ENCODE assay signal across 2 cellular contexts in the genomic region with DNA sequence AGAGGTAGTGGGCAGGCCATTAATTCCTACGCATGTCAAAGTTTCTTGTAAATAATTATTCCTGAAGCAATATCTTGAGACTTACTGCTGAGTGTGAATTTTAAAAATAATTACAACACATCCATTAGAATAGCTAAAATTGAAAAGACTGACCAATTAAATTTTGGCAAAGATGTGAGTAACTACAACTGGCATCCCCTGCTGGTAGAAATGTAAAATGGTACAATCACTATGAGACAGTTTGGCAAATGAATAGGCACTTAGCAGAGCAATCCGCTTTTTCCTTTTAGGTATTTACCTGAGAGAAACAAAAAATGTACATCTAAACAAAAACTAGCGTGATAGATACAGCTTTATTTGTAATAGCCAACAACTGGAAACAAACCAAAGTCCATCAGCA.
TF ChIP-seq lines count a peak whose summit lies in the region.

No MANE protein-coding gene starts in this region.

TF ChIP-seq in SK-N-SH, 30 proteins besides CTCF, POLR2A, EP300 and RAD21 (continued from another document):
- TF ChIP-seq RFX5 (IDR thresholded peaks at IDR 0.05; ENCODE audit: low read length): no peak
- TF ChIP-seq MEF2A (IDR thresholded peaks at IDR 0.05; ENCODE audit: borderline replicate concordance, low read depth): no peak
- TF ChIP-seq JUND (IDR thresholded peaks at IDR 0.05): no peak
- no peak for TF ChIP-seq RCOR1 (IDR thresholded peaks at IDR 0.05; ENCODE audit: low read length)
- TF ChIP-seq, protein P1, sequence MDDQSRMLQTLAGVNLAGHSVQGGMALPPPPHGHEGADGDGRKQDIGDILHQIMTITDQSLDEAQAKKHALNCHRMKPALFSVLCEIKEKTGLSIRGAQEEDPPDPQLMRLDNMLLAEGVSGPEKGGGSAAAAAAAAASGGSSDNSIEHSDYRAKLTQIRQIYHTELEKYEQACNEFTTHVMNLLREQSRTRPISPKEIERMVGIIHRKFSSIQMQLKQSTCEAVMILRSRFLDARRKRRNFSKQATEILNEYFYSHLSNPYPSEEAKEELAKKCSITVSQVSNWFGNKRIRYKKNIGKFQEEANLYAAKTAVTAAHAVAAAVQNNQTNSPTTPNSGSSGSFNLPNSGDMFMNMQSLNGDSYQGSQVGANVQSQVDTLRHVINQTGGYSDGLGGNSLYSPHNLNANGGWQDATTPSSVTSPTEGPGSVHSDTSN (IDR thresholded peaks at IDR 0.05): no peak
- no peak for TF ChIP-seq CHD2 (IDR thresholded peaks at IDR 0.05; ENCODE audit: low read length, partially characterized antibody)
- no peak for TF ChIP-seq GABPA (IDR thresholded peaks at IDR 0.05; ENCODE audit: low read depth)
- no peak for TF ChIP-seq NRF1 (IDR thresholded peaks at IDR 0.05; ENCODE audit: low read depth, low read length)
- no peak for TF ChIP-seq FOXJ3 (CRISPR knock-in tag; IDR thresholded peaks at IDR 0.05)

TF ChIP-seq in SK-N-SH treated with all-trans-retinoic acid at 6 μM for 48 hours, 23 proteins besides CTCF, POLR2A, EP300 and RAD21 (continued from another document):
- TF ChIP-seq ARNTL (CRISPR knock-in tag; IDR thresholded peaks at IDR 0.05; ENCODE audit: borderline replicate concordance, low read depth) (no peak), ZFP30 (CRISPR knock-in tag; IDR thresholded peaks at IDR 0.05) (no peak)
- TF ChIP-seq, protein P2, sequence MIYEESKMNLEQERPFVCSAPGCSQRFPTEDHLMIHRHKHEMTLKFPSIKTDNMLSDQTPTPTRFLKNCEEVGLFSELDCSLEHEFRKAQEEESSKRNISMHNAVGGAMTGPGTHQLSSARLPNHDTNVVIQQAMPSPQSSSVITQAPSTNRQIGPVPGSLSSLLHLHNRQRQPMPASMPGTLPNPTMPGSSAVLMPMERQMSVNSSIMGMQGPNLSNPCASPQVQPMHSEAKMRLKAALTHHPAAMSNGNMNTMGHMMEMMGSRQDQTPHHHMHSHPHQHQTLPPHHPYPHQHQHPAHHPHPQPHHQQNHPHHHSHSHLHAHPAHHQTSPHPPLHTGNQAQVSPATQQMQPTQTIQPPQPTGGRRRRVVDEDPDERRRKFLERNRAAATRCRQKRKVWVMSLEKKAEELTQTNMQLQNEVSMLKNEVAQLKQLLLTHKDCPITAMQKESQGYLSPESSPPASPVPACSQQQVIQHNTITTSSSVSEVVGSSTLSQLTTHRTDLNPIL (CRISPR knock-in tag; IDR thresholded peaks at IDR 0.05; ENCODE audit: low read depth): no peak
